12 cellular contexts compared by ENCODE assay signal in the genomic region with DNA sequence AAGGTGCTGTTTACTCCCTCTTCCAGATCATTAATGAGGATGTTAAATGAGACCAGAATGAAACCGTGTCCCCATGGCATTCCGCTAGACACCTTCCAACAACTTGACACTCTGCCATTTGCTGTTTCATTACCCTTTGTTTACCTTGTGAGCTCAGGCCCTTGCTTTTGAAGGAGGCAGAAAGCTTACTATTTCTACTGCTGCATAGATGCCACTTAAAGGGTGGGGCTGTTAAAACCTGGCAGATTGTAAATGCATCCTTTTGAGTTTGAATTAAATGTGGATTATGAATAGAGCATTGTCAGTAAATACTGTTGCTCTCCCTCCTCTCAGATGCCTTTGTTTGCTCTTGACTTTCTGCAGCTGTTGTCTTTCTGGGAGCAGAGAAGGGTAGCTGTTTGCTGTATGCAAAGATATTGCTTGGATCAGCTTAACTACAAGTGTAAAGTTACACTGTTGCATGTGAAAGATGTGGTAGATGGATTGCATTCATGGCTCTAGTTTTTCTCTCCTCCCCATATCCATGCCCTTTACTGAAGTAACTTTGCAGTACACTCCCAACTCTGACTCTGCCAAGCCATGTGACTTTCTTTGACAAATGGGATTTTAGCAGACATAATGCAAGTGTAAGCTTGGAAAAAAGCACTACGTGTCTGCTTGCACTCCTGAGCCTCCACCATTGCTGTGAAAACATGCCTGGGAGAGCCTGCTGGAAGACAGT.
DNase-seq lines count a peak whose midpoint lies in the region; ATAC-seq, FAIRE-seq and TF ChIP-seq lines count a peak whose summit lies in the region.
"Had no signal": no experiment of that assay in that cellular context is flagged by ENCODE, and none has a peak within 500 bp of the region (broad histone marks: within the 10 kb centered on the region; RNA-seq: fewer than 3 reads in every experiment).

No MANE protein-coding gene starts in this region.

- H4K20me1 ChIP-seq in neural progenitor cell (ENCODE audit: low read depth): no peaks in the 10 kb centered on the region

- H3K79me2 ChIP-seq in neural progenitor cell (ENCODE audit: low read depth): no peaks in the 10 kb centered on the region

- no peaks in the 10 kb centered on the region for H3K27me3 ChIP-seq in neural progenitor cell
- H3K27me3 ChIP-seq: adrenal gland, right atrium auricular region had no signal

- H3K4me1 ChIP-seq in neural progenitor cell: peaks cover 29% of the 10 kb centered on the region
- H3K4me1 ChIP-seq: adrenal gland, right atrium auricular region had no signal

- no peaks in the 10 kb centered on the region for H3K9me3 ChIP-seq in neural progenitor cell (ENCODE audit: low read depth)
- H3K9me3 ChIP-seq: adrenal gland, right atrium auricular region, SK-N-SH had no signal

- ATAC-seq in esophagus mucosa: peak; percentile 47
- no peak for ATAC-seq in GM19328 (IDR thresholded peaks at IDR 0.05; ENCODE audit: unreplicated experiment)
- no peak for ATAC-seq in GM18498 (IDR thresholded peaks at IDR 0.05; ENCODE audit: unreplicated experiment)

- no peak overlapping the region for H3K4me3 ChIP-seq in neural progenitor cell
- H3K4me3 ChIP-seq: adrenal gland, lung, right atrium auricular region had no signal

- DNase-seq in GM12891 (ENCODE audit: insufficient read length, low spot score) (no peak), NCI-H510A (lab: John Stamatoyannopoulos, UW) (peak; percentile 47), neural progenitor cell (ENCODE audit: low spot score) (no peak), DMS 273 (lab: John Stamatoyannopoulos, UW; ENCODE audit: unreplicated experiment) (no peak), SKM-1 (lab: John Stamatoyannopoulos, UW; ENCODE audit: unreplicated experiment) (no peak)
- DNase-seq: adrenal gland, SK-N-SH had no signal

- H3K36me3 ChIP-seq in neural progenitor cell: no peaks in the 10 kb centered on the region
- H3K36me3 ChIP-seq: adrenal gland, right atrium auricular region had no signal

- no peak for TF ChIP-seq POLR2A in GM12891 (IDR thresholded peaks at IDR 0.05; ENCODE audit: low read depth, low read length)

- peak; percentile 9 for FAIRE-seq in GM12891 (lab: Jason Lieb, UNC)

- TF ChIP-seq CTCF in neural progenitor cell (IDR thresholded peaks at IDR 0.05): no peak

- H3F3A ChIP-seq in neural progenitor cell (ENCODE audit: low read depth): peaks cover 15% of the 10 kb centered on the region

- H3K9ac ChIP-seq in neural progenitor cell: no peak overlapping the region
- H3K9ac ChIP-seq: SK-N-SH had no signal

- H3K27ac Mint-ChIP-seq in neural progenitor cell: no peak overlapping the region

- no peak overlapping the region for H3K4me2 ChIP-seq in neural progenitor cell
- H3K4me2 ChIP-seq: SK-N-SH had no signal

- no peak overlapping the region for H3K27ac ChIP-seq in neural progenitor cell
- H3K27ac ChIP-seq: adrenal gland, right atrium auricular region had no signal

- no peak overlapping the region for H3K4me3 Mint-ChIP-seq in neural progenitor cell

- H3K9me3 Mint-ChIP-seq in neural progenitor cell: no peaks in the 10 kb centered on the region

- H3K27me3 Mint-ChIP-seq in neural progenitor cell (ENCODE audit: insufficient read depth, low read depth): peaks cover 10% of the 10 kb centered on the region

- H3K36me3 Mint-ChIP-seq in neural progenitor cell: no peaks in the 10 kb centered on the region

- peaks cover 24% of the 10 kb centered on the region for H3K4me1 Mint-ChIP-seq in neural progenitor cell

- H2AFZ ChIP-seq in neural progenitor cell (replicated peaks): peak overlapping the region; percentile 50

TF ChIP-seq in GM12891, 5 proteins besides CTCF, POLR2A, EP300 and RAD21:
- TF ChIP-seq TAF1 (IDR thresholded peaks at IDR 0.05; ENCODE audit: low read depth, low read length): no peak
- no peak for TF ChIP-seq PAX5 (IDR thresholded peaks at IDR 0.05; ENCODE audit: insufficient read depth, low read length, severe bottlenecking)
- no peak for TF ChIP-seq POLR2AphosphoS5 (IDR thresholded peaks at IDR 0.05; ENCODE audit: low read depth, low read length)
- TF ChIP-seq POU2F2 (IDR thresholded peaks at IDR 0.05; ENCODE audit: low read depth, low read length): no peak
- no peak for TF ChIP-seq SPI1 (IDR thresholded peaks at IDR 0.05; ENCODE audit: low read depth, low read length)
